21 cellular contexts compared by ENCODE assay signal in genomic region chr6:80211295-80211694, GRCh38.
DNase-seq lines count a peak whose midpoint lies in the region; ATAC-seq and TF ChIP-seq lines count a peak whose summit lies in the region.
"Had no signal": no experiment of that assay in that cellular context is flagged by ENCODE, and none has a peak within 500 bp of the region (broad histone marks: within the 10 kb centered on the region; RNA-seq: fewer than 3 reads in every experiment).

No MANE protein-coding gene starts in this region.

- H3F3A ChIP-seq in smooth muscle cell (ENCODE audit: low read depth), result no peaks in the 10 kb centered on the region

- H3K79me2 ChIP-seq in smooth muscle cell (ENCODE audit: low read depth), result no peaks in the 10 kb centered on the region

- H3K27ac Mint-ChIP-seq in activated CD4-positive, alpha-beta T cell treated with anti-CD3 and anti-CD28 coated beads for 36 hours, result no peak overlapping the region

- 77% methylated on average over 3 of the region's 3 CpGs for WGBS in smooth muscle cell (ENCODE audit: low lambda C conversion rate)

- H3K36me3 Mint-ChIP-seq in activated CD4-positive, alpha-beta T cell treated with anti-CD3 and anti-CD28 coated beads for 36 hours (ENCODE audit: low read depth), result peaks cover 2% of the 10 kb centered on the region
- H3K36me3 Mint-ChIP-seq: activated naive CD4-positive, alpha-beta T cell treated with anti-CD3 and anti-CD28 coated beads, Interleukin-2, amount 50 U/mL, for 72 hours had no signal

- no peaks in the 10 kb centered on the region for H3K27me3 Mint-ChIP-seq in activated CD4-positive, alpha-beta T cell treated with anti-CD3 and anti-CD28 coated beads for 36 hours
- H3K27me3 Mint-ChIP-seq: naive thymus-derived CD8-positive, alpha-beta T cell had no signal

- peaks cover 23% of the 10 kb centered on the region for H3K4me1 ChIP-seq in smooth muscle cell (ENCODE audit: low read depth)
- H3K4me1 ChIP-seq: BLaER1, left lung had no signal

- H3K36me3 ChIP-seq in smooth muscle cell (ENCODE audit: low read depth), result no peaks in the 10 kb centered on the region
- H3K36me3 ChIP-seq: BLaER1, left lung, suprapubic skin had no signal

- ATAC-seq in GM19463 (IDR thresholded peaks at IDR 0.05; ENCODE audit: unreplicated experiment), result peak; percentile 41
- ATAC-seq in HG03565 (IDR thresholded peaks at IDR 0.05; ENCODE audit: unreplicated experiment), result peak; percentile 31
- ATAC-seq in activated CD4-positive, alpha-beta T cell treated with anti-CD3 and anti-CD28 coated beads for 36 hours, result no peak
- ATAC-seq: activated naive CD4-positive, alpha-beta T cell treated with anti-CD3 and anti-CD28 coated beads, Interleukin-2, amount 50 U/mL, for 72 hours; HCT116; naive thymus-derived CD8-positive, alpha-beta T cell had no signal

- H3K4me2 ChIP-seq in smooth muscle cell, result peak overlapping the region; percentile 49
- H3K4me2 ChIP-seq: BLaER1 had no signal

- TF ChIP-seq CTCF in choroid plexus epithelial cell (conservative IDR thresholded peaks at IDR 0.05; ENCODE audit: low read depth, low read length) (no peak), smooth muscle cell (IDR thresholded peaks at IDR 0.05; ENCODE audit: borderline replicate concordance, insufficient read depth, poor library complexity, severe bottlenecking) (no peak)

- CTCF ChIA-PET in activated CD4-positive, alpha-beta T cell treated with anti-CD3 and anti-CD28 coated beads for 36 hours (lab: Charles Lee), result no interaction called here

- no peaks in the 10 kb centered on the region for H3K9me3 Mint-ChIP-seq in activated CD4-positive, alpha-beta T cell treated with anti-CD3 and anti-CD28 coated beads for 36 hours (ENCODE audit: low read depth)
- H3K9me3 Mint-ChIP-seq: activated naive CD4-positive, alpha-beta T cell treated with anti-CD3 and anti-CD28 coated beads, Interleukin-2, amount 50 U/mL, for 72 hours; naive thymus-derived CD8-positive, alpha-beta T cell had no signal

- no peaks in the 10 kb centered on the region for H3K27me3 ChIP-seq in smooth muscle cell (ENCODE audit: low read depth)
- H3K27me3 ChIP-seq: BLaER1, left lung, SJCRH30, suprapubic skin had no signal

- peak overlapping the region; percentile 59 for H3K27ac ChIP-seq in smooth muscle cell (ENCODE audit: low read depth)
- H3K27ac ChIP-seq: BLaER1, left lung, SJCRH30, suprapubic skin had no signal

- no peak overlapping the region for H3K4me3 Mint-ChIP-seq in activated CD4-positive, alpha-beta T cell treated with anti-CD3 and anti-CD28 coated beads for 36 hours
- H3K4me3 Mint-ChIP-seq: naive thymus-derived CD8-positive, alpha-beta T cell had no signal

- intact Hi-C loops in activated CD4-positive, alpha-beta T cell treated with anti-CD3 and anti-CD28 coated beads for 36 hours (cut with DNase I, micrococcal nuclease), result loop anchor here in 1 of 2 experiments (10.0 kb wide), 2 partner anchors 254 to 1144 kb away; no protein-coding TSS in a partner anchor

- no peaks in the 10 kb centered on the region for H3K9me3 ChIP-seq in smooth muscle cell (replicated peaks; ENCODE audit: low read depth)
- H3K9me3 ChIP-seq: BLaER1, left lung, SJCRH30, suprapubic skin had no signal

- no peak overlapping the region for H3K4me3 ChIP-seq in choroid plexus epithelial cell (ENCODE audit: low read depth, low read length)
- H3K4me3 ChIP-seq in smooth muscle cell, result no peak overlapping the region
- H3K4me3 ChIP-seq: BLaER1, left lung, SJCRH30, suprapubic skin had no signal

- H4K20me1 ChIP-seq in smooth muscle cell (ENCODE audit: low read depth), result no peaks in the 10 kb centered on the region
- H4K20me1 ChIP-seq: BLaER1 had no signal

- no peak overlapping the region for H2AFZ ChIP-seq in smooth muscle cell (ENCODE audit: low read depth)

- H3K4me1 Mint-ChIP-seq in activated CD4-positive, alpha-beta T cell treated with anti-CD3 and anti-CD28 coated beads for 36 hours, result peaks cover 5% of the 10 kb centered on the region
- H3K4me1 Mint-ChIP-seq: naive thymus-derived CD8-positive, alpha-beta T cell had no signal

- POLR2A ChIA-PET in activated CD4-positive, alpha-beta T cell treated with anti-CD3 and anti-CD28 coated beads for 36 hours (lab: Charles Lee), result no interaction called here

- peak; percentile 23 for DNase-seq in choroid plexus epithelial cell (ENCODE audit: low read depth)
- no peak for DNase-seq in smooth muscle cell (lab: John Stamatoyannopoulos, UW; ENCODE audit: unreplicated experiment)
- DNase-seq in activated CD4-positive, alpha-beta T cell treated with anti-CD3 and anti-CD28 coated beads for 36 hours, result no peak
- no peak for DNase-seq in NCI-H345 treated with DMSO at 0.1 percent for 48 hours (lab: John Stamatoyannopoulos, UW; ENCODE audit: unreplicated experiment)
- DNase-seq in islet precursor cell, result no peak
- DNase-seq: activated CD4-positive, alpha-beta T cell treated with anti-CD3 and anti-CD28 coated beads, Interleukin-2, amount 50 U/mL, for 1 hour; activated T-cell treated with anti-CD3 and anti-CD28 coated beads for 4 hours; DMS153; effector memory CD4-positive, alpha-beta T cell; KG1; left lung; naive thymus-derived CD8-positive, alpha-beta T cell; NCI-H1105; NCI-H345 had no signal

- H3K9ac ChIP-seq in smooth muscle cell (ENCODE audit: low read depth), result no peak overlapping the region
- H3K9ac ChIP-seq: BLaER1 had no signal
